In the genomic region with DNA sequence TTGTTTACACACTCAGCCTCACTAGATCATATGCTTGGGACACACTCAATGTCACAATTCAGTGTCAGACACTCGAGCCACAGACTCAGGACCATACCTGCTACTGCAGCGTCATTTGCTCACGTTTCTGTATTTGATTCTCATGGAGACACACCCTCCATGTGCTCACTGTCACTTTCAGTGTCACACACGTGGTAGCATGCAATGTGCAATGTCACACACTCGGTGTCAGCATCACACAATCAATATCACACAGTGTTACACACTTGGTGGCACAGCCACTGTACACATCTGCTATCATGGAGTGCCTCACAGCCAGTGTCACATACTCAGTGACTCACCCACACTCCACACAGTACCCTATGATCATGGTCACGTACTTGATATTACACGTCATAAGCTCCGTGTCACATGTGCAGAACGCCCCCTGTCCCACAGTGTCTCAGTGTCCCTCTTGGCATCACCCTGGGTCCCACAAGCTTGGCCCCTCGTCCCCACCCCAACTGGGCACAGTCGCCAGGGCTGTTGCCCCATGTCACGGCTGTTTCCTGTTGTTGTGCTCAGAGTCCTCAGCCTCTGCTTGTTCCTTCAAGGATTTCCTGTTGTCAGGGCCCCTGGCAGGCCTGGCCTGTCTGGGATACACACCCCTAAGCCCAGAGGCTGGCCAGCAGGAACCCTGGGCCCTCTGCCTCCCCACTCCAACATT, we compare ENCODE assay signal across 14 cellular contexts. TPM values are rescaled to one million over a fixed set of nuclear protein-coding genes. Genes with fewer than 3 reads are reported as not detected.
DNase-seq lines count a peak whose midpoint lies in the region; ATAC-seq and TF ChIP-seq lines count a peak whose summit lies in the region.
"Had no signal": no experiment of that assay in that cellular context is flagged by ENCODE, and none has a peak within 500 bp of the region (broad histone marks: within the 10 kb centered on the region; RNA-seq: fewer than 3 reads in every experiment).

No MANE protein-coding gene starts in this region.

- no peak overlapping the region for H3K4me3 Mint-ChIP-seq in activated naive CD8-positive, alpha-beta T cell treated with anti-CD3 and anti-CD28 coated beads, Interleukin-2, amount 10 ng/mL, durations not matched to agents 7 days and 5 days
- H3K4me3 Mint-ChIP-seq in activated naive CD8-positive, alpha-beta T cell treated with anti-CD3 and anti-CD28 coated beads for 36 hours: no peak overlapping the region
- H3K4me3 Mint-ChIP-seq: nephron, type B pancreatic cell had no signal

- no peaks in the 10 kb centered on the region for H3K36me3 Mint-ChIP-seq in activated naive CD8-positive, alpha-beta T cell treated with anti-CD3 and anti-CD28 coated beads, Interleukin-2, amount 10 ng/mL, durations not matched to agents 7 days and 5 days
- no peaks in the 10 kb centered on the region for H3K36me3 Mint-ChIP-seq in activated naive CD8-positive, alpha-beta T cell treated with anti-CD3 and anti-CD28 coated beads for 36 hours
- H3K36me3 Mint-ChIP-seq: type B pancreatic cell had no signal

- H3K4me1 ChIP-seq in heart left ventricle: peaks cover 10 to 53% (median 44%) of the 10 kb centered on the region in 12 donors
- H3K4me1 ChIP-seq in aorta (ENCODE audit: control insufficient read depth in 1 of 2, insufficient read depth in 2 of 2, low read length in 2 of 2): no peaks in the 10 kb centered on the region

- H3K9me3 ChIP-seq in heart left ventricle (no peaks in the 10 kb centered on the region), aorta (ENCODE audit: control insufficient read depth, low read length) (no peaks in the 10 kb centered on the region)

- peak overlapping the region; percentile 2 for H3K27ac Mint-ChIP-seq in activated naive CD8-positive, alpha-beta T cell treated with anti-CD3 and anti-CD28 coated beads, Interleukin-2, amount 10 ng/mL, durations not matched to agents 7 days and 5 days
- no peak overlapping the region for H3K27ac Mint-ChIP-seq in activated naive CD8-positive, alpha-beta T cell treated with anti-CD3 and anti-CD28 coated beads for 36 hours
- H3K27ac Mint-ChIP-seq: type B pancreatic cell had no signal

- H3K27ac ChIP-seq in heart left ventricle: peak overlapping the region; percentile 64 to 89 (median 76)
- no peak overlapping the region for H3K27ac ChIP-seq in aorta (ENCODE audit: low read depth in 1 of 2, low read length in 2 of 2)
- H3K27ac ChIP-seq: PC-9 had no signal

- peaks cover 36% of the 10 kb centered on the region for H3K4me1 Mint-ChIP-seq in activated naive CD8-positive, alpha-beta T cell treated with anti-CD3 and anti-CD28 coated beads, Interleukin-2, amount 10 ng/mL, durations not matched to agents 7 days and 5 days
- peaks cover 13% of the 10 kb centered on the region for H3K4me1 Mint-ChIP-seq in activated naive CD8-positive, alpha-beta T cell treated with anti-CD3 and anti-CD28 coated beads for 36 hours

- no peak for DNase-seq in activated naive CD8-positive, alpha-beta T cell treated with anti-CD3 and anti-CD28 coated beads, Interleukin-2, amount 10 ng/mL, durations not matched to agents 7 days and 5 days
- no peak for DNase-seq in activated naive CD8-positive, alpha-beta T cell treated with anti-CD3 and anti-CD28 coated beads for 36 hours
- DNase-seq in heart left ventricle (peak in 4 of 5 donors; percentile 41 to 73 (median 64)), omental fat pad (ENCODE audit: low spot score) (no peak), aorta (peak in 1 of 2 donors; percentile 82), pons (ENCODE audit: low spot score) (no peak)
- DNase-seq: ACHN; NCI-H2171; PC-9; stimulated activated CD4-positive, alpha-beta T cell treated with anti-CD3 and anti-CD28 coated beads, Interleukin-2, amount 100 ng/mL, for 48 hours had no signal

- 56 to 72% (median 65%) methylated on average over 12 of the region's 12 CpGs for WGBS in heart left ventricle, 4 donors
- 81 to 87% methylated on average over 12 of the region's 12 CpGs for WGBS in aorta, 2 donors

- H3K9me3 Mint-ChIP-seq in activated naive CD8-positive, alpha-beta T cell treated with anti-CD3 and anti-CD28 coated beads, Interleukin-2, amount 10 ng/mL, durations not matched to agents 7 days and 5 days: no peaks in the 10 kb centered on the region
- peaks cover 1% of the 10 kb centered on the region for H3K9me3 Mint-ChIP-seq in activated naive CD8-positive, alpha-beta T cell treated with anti-CD3 and anti-CD28 coated beads for 36 hours
- H3K9me3 Mint-ChIP-seq: nephron, type B pancreatic cell had no signal

- H3K4me3 ChIP-seq in heart left ventricle: no peak overlapping the region
- H3K4me3 ChIP-seq in aorta (ENCODE audit: low read length in 2 of 2): no peak overlapping the region
- H3K4me3 ChIP-seq: PC-9 had no signal

- H3K27me3 ChIP-seq in heart left ventricle: no peaks in the 10 kb centered on the region
- H3K27me3 ChIP-seq in aorta (ENCODE audit: control insufficient read depth in 1 of 2, insufficient read depth in 2 of 2, low read length in 1 of 2): no peaks in the 10 kb centered on the region

- TF ChIP-seq POLR2A in heart left ventricle (IDR thresholded peaks at IDR 0.05): no peak

- POLR2A ChIA-PET in activated naive CD8-positive, alpha-beta T cell treated with anti-CD3 and anti-CD28 coated beads, Interleukin-2, amount 10 ng/mL, durations not matched to agents 7 days and 5 days (lab: Charles Lee): interaction anchor here (0.7 kb wide), 1 partner anchor 56 kb away, joined by 4 read pairs; no protein-coding TSS in a partner anchor

- no peak for TF ChIP-seq CTCF in heart left ventricle (IDR thresholded peaks at IDR 0.05)
- TF ChIP-seq CTCF in omental fat pad (IDR thresholded peaks at IDR 0.05): no peak

- H3K27me3 Mint-ChIP-seq in activated naive CD8-positive, alpha-beta T cell treated with anti-CD3 and anti-CD28 coated beads, Interleukin-2, amount 10 ng/mL, durations not matched to agents 7 days and 5 days: peaks cover 11% of the 10 kb centered on the region
- no peaks in the 10 kb centered on the region for H3K27me3 Mint-ChIP-seq in activated naive CD8-positive, alpha-beta T cell treated with anti-CD3 and anti-CD28 coated beads for 36 hours

- H3K36me3 ChIP-seq in heart left ventricle (no peaks in the 10 kb centered on the region), aorta (ENCODE audit: control insufficient read depth in 1 of 2, insufficient read depth in 2 of 2, low read length in 1 of 2) (no peaks in the 10 kb centered on the region)

- intact Hi-C loops in heart left ventricle (cut with DNase I) (no loop called here), aorta (cut with DNase I) (no loop called here)

- ATAC-seq in activated naive CD8-positive, alpha-beta T cell treated with anti-CD3 and anti-CD28 coated beads, Interleukin-2, amount 10 ng/mL, durations not matched to agents 7 days and 5 days (ENCODE audit: low read depth): peak; percentile 26
- ATAC-seq in heart left ventricle: peak; percentile 24 to 66 (median 39)
- peak; percentile 29 for ATAC-seq in omental fat pad (ENCODE audit: low FRiP score)
- peak; percentile 47 for ATAC-seq in aorta (ENCODE audit: low FRiP score)
- ATAC-seq in HG02981 (IDR thresholded peaks at IDR 0.05; ENCODE audit: unreplicated experiment): no peak
- ATAC-seq in GM18861 (IDR thresholded peaks at IDR 0.05; ENCODE audit: unreplicated experiment): no peak

RNA-seq across cellular contexts. Expression of a gene that starts 49.6 kb away (rescaled TPM):
- total RNA-seq in activated naive CD8-positive, alpha-beta T cell treated with anti-CD3 and anti-CD28 coated beads, Interleukin-2, amount 10 ng/mL, durations not matched to agents 7 days and 5 days: under 1 TPM in 1 of 2 experiments, not detected in 1; 0.83 TPM
- total RNA-seq in activated naive CD8-positive, alpha-beta T cell treated with anti-CD3 and anti-CD28 coated beads for 36 hours: under 1 TPM; 0.37 to 0.42 TPM
- 10 to 100 TPM; 16.8 to 53.7 (median 23.7) TPM for total RNA-seq in heart left ventricle
- 10 to 100 TPM; 23.2 to 24.1 TPM for polyA plus RNA-seq in heart left ventricle
- total RNA-seq in omental fat pad: 100 to 1,000 TPM in 1 of 4 donors, 10 to 100 TPM in 3; 54.0 to 339 (median 84.6) TPM
- total RNA-seq in aorta: 10 to 100 TPM; 53.7 to 80.8 TPM
- polyA plus RNA-seq in aorta: under 1 TPM; 0.38 to 0.64 TPM

Comparison
In these comparisons a context has a peak if more than half of its experiments do, and no peak if none do; other contexts are left out.
1. ATAC-seq: peak in activated naive CD8-positive, alpha-beta T cell treated with anti-CD3 and anti-CD28 coated beads, Interleukin-2, amount 10 ng/mL, durations not matched to agents 7 days and 5 days (single experiment), heart left ventricle (4 of 4), omental fat pad (single experiment) and aorta (single experiment); none in HG02981 (single experiment) and GM18861 (single experiment).
2. DNase-seq: peak in heart left ventricle (4 of 5); none in activated naive CD8-positive, alpha-beta T cell treated with anti-CD3 and anti-CD28 coated beads, Interleukin-2, amount 10 ng/mL, durations not matched to agents 7 days and 5 days (single experiment), activated naive CD8-positive, alpha-beta T cell treated with anti-CD3 and anti-CD28 coated beads for 36 hours (single experiment), omental fat pad (single experiment) and pons (single experiment).
3. H3K27ac ChIP-seq: peak in heart left ventricle (12 of 12); none in aorta (0 of 2).
4. RNA of a gene that starts 49.6 kb away (total RNA-seq): 54.0 to 339 TPM in omental fat pad, 53.7 to 80.8 TPM in aorta and 16.8 to 53.7 TPM in heart left ventricle; 0.83 TPM in activated naive CD8-positive, alpha-beta T cell treated with anti-CD3 and anti-CD28 coated beads, Interleukin-2, amount 10 ng/mL, durations not matched to agents 7 days and 5 days and 0.37 to 0.42 TPM in activated naive CD8-positive, alpha-beta T cell treated with anti-CD3 and anti-CD28 coated beads for 36 hours; every median in the first group is over 4 times any median in the second.